15 cellular contexts compared by ENCODE assay signal in genomic region chr6:149230729-149231434, GRCh38.
DNase-seq lines count a peak whose midpoint lies in the region; ATAC-seq lines count a peak whose summit lies in the region.
"Had no signal": no experiment of that assay in that cellular context is flagged by ENCODE, and none has a peak within 500 bp of the region (broad histone marks: within the 10 kb centered on the region; RNA-seq: fewer than 3 reads in every experiment).

No MANE protein-coding gene starts in this region.

- H3K36me3 ChIP-seq in mesenchymal stem cell (ENCODE audit: control insufficient read depth in 1 of 2, insufficient read depth in 2 of 2, low read depth in 1 of 2, low read length in 2 of 2) = no peaks in the 10 kb centered on the region

- no peak overlapping the region for H3K9ac ChIP-seq in mesenchymal stem cell (ENCODE audit: low read length)

- H2AK5ac ChIP-seq in mesenchymal stem cell (ENCODE audit: low read length, severe bottlenecking) = no peak overlapping the region

- no peak overlapping the region for H2AFZ ChIP-seq in mesenchymal stem cell (ENCODE audit: low read depth, low read length)

- H2BK12ac ChIP-seq in mesenchymal stem cell (ENCODE audit: low read length in 2 of 2) = no peak overlapping the region

- peaks cover 2% of the 10 kb centered on the region for H3K36me3 Mint-ChIP-seq in IgD-negative memory B cell
- H3K36me3 Mint-ChIP-seq in activated naive CD8-positive, alpha-beta T cell treated with anti-CD3 and anti-CD28 coated beads for 36 hours = peaks cover 13% of the 10 kb centered on the region
- H3K36me3 Mint-ChIP-seq: type B pancreatic cell had no signal

- no peak overlapping the region for H3K4me3 ChIP-seq in mesenchymal stem cell (ENCODE audit: insufficient read depth in 1 of 2, low read depth in 1 of 2, low read length in 2 of 2)

- no peak overlapping the region for H4K91ac ChIP-seq in mesenchymal stem cell (ENCODE audit: low read length)

- no peaks in the 10 kb centered on the region for H3K27me3 Mint-ChIP-seq in IgD-negative memory B cell
- H3K27me3 Mint-ChIP-seq in activated naive CD8-positive, alpha-beta T cell treated with anti-CD3 and anti-CD28 coated beads for 36 hours = no peaks in the 10 kb centered on the region
- H3K27me3 Mint-ChIP-seq: central memory CD8-positive, alpha-beta T cell had no signal

- peaks cover 32 to 38% (median 33%) of the 10 kb centered on the region in 3 donors for H3K4me1 Mint-ChIP-seq in IgD-negative memory B cell
- peaks cover 49% of the 10 kb centered on the region for H3K4me1 Mint-ChIP-seq in activated naive CD8-positive, alpha-beta T cell treated with anti-CD3 and anti-CD28 coated beads for 36 hours

- no peak overlapping the region for H3K23ac ChIP-seq in mesenchymal stem cell (ENCODE audit: low read length in 2 of 2)

- no peak overlapping the region for H3K4me2 ChIP-seq in mesenchymal stem cell (ENCODE audit: low read length, poor library complexity, severe bottlenecking)

- H3K27ac ChIP-seq in mesenchymal stem cell (ENCODE audit: low read length, poor library complexity, severe bottlenecking) = no peak overlapping the region

- ATAC-seq in GM19043 (IDR thresholded peaks at IDR 0.05; ENCODE audit: low read depth, unreplicated experiment) = peak; percentile 33
- no peak for ATAC-seq in HG03039 (IDR thresholded peaks at IDR 0.05; ENCODE audit: unreplicated experiment)
- ATAC-seq: activated naive CD4-positive, alpha-beta T cell treated with anti-CD3 and anti-CD28 coated beads, Interleukin-2, amount 50 U/mL, for 72 hours; Panc1 had no signal

- H3K27ac Mint-ChIP-seq in IgD-negative memory B cell = peak overlapping the region; percentile 21 to 94 (median 72)
- peak overlapping the region; percentile 12 for H3K27ac Mint-ChIP-seq in activated naive CD8-positive, alpha-beta T cell treated with anti-CD3 and anti-CD28 coated beads for 36 hours
- H3K27ac Mint-ChIP-seq: type B pancreatic cell had no signal

- H4K8ac ChIP-seq in mesenchymal stem cell (ENCODE audit: low read length) = no peak overlapping the region

- peaks cover 16% of the 10 kb centered on the region for H3K4me1 ChIP-seq in mesenchymal stem cell (ENCODE audit: control insufficient read depth, insufficient read depth, low read depth, low read length)

- H3K9me3 Mint-ChIP-seq in IgD-negative memory B cell = no peaks in the 10 kb centered on the region
- H3K9me3 Mint-ChIP-seq in activated naive CD8-positive, alpha-beta T cell treated with anti-CD3 and anti-CD28 coated beads for 36 hours = peaks cover 2% of the 10 kb centered on the region
- H3K9me3 Mint-ChIP-seq: central memory CD8-positive, alpha-beta T cell; H9 had no signal

- H3K27me3 ChIP-seq in mesenchymal stem cell (ENCODE audit: control insufficient read depth in 1 of 2, insufficient read depth in 1 of 2, low read length in 2 of 2) = no peaks in the 10 kb centered on the region

- peak overlapping the region in 3 of 4 donors; percentile 13 to 87 (median 66) for H3K4me3 Mint-ChIP-seq in IgD-negative memory B cell
- H3K4me3 Mint-ChIP-seq in activated naive CD8-positive, alpha-beta T cell treated with anti-CD3 and anti-CD28 coated beads for 36 hours = no peak overlapping the region
- H3K4me3 Mint-ChIP-seq: H9 had no signal

- H3K14ac ChIP-seq in mesenchymal stem cell (ENCODE audit: low read length in 2 of 2) = no peak overlapping the region

- DNase-seq in Ammon's horn (ENCODE audit: low spot score) (peak; percentile 62), UCSD-AML1 (lab: John Stamatoyannopoulos, UW; ENCODE audit: unreplicated experiment) (no peak), mesenchymal stem cell (no peak), NCI-H69 (lab: John Stamatoyannopoulos, UW) (no peak)
- DNase-seq in activated naive CD8-positive, alpha-beta T cell treated with anti-CD3 and anti-CD28 coated beads for 36 hours = no peak
- DNase-seq: DMS153, H9, NCI-H345 had no signal

- H3K4ac ChIP-seq in mesenchymal stem cell (ENCODE audit: low read depth in 1 of 2, low read length in 2 of 2) = no peak overlapping the region

- H2BK120ac ChIP-seq in mesenchymal stem cell (ENCODE audit: low read depth, low read length) = no peak overlapping the region

- H3K18ac ChIP-seq in mesenchymal stem cell (ENCODE audit: low read depth in 1 of 2, low read length in 2 of 2) = no peak overlapping the region

- no peak overlapping the region for H2BK15ac ChIP-seq in mesenchymal stem cell (ENCODE audit: low read depth, poor library complexity, severe bottlenecking)

- WGBS in mesenchymal stem cell = 97% methylated on average over 5 of the region's 5 CpGs

- no peaks in the 10 kb centered on the region for H3K9me3 ChIP-seq in mesenchymal stem cell (ENCODE audit: control insufficient read depth, low read length)

- no peaks in the 10 kb centered on the region for H3K79me1 ChIP-seq in mesenchymal stem cell (replicated peaks; ENCODE audit: low read length, poor library complexity, severe bottlenecking)

- H2BK5ac ChIP-seq in mesenchymal stem cell (ENCODE audit: low read depth, low read length, poor library complexity, severe bottlenecking) = no peak overlapping the region
